Comparison of ENCODE assay signal across 30 cellular contexts in the genomic region with DNA sequence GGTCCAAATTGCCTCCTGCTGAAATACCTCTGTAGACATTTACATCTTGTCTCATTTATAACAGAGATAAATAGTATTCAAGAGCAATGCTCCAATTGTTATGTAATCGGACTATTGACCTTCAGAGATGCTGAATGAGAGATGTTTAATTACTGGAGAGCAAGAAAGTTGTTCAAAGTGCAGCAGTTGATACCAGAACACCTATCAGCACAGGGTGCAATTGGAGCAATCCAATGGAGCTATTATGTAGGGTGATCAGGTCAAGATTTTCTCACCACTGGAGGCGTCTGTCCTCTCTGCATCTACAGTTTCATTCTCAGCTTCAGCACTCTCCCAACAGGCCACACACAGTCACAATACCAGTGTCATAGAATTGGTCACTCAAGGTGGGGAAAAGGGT. TPM values are rescaled to one million over a fixed set of nuclear protein-coding genes. Genes with fewer than 3 reads are reported as not detected.
DNase-seq lines count a peak whose midpoint lies in the region; ATAC-seq, FAIRE-seq and TF ChIP-seq lines count a peak whose summit lies in the region.
"Had no signal": no experiment of that assay in that cellular context is flagged by ENCODE, and none has a peak within 500 bp of the region (broad histone marks: within the 10 kb centered on the region; RNA-seq: fewer than 3 reads in every experiment).

No MANE protein-coding gene starts in this region.

- H3K27ac ChIP-seq in K562 (ENCODE audit: extremely low read depth, low read depth, low read length) (no peak overlapping the region), trophoblast cell (ENCODE audit: low read depth, low read length) (no peak overlapping the region), tibial nerve (no peak overlapping the region)
- H3K27ac ChIP-seq: ascending aorta, dorsolateral prefrontal cortex, HL-60, psoas muscle had no signal

- no peak overlapping the region for H3K14ac ChIP-seq in trophoblast cell (ENCODE audit: low read length)

- no peak overlapping the region for H2BK12ac ChIP-seq in trophoblast cell (ENCODE audit: low read length)

- H4K12ac ChIP-seq in trophoblast cell (ENCODE audit: low read depth, low read length) = no peak overlapping the region

- H4K8ac ChIP-seq in trophoblast cell (ENCODE audit: low read depth, low read length) = no peak overlapping the region

- no peaks in the 10 kb centered on the region for H3K79me1 ChIP-seq in trophoblast cell (ENCODE audit: low read length)

- TF ChIP-seq POLR2A in K562 (conservative IDR thresholded peaks at IDR 0.05) (no peak), tibial nerve (IDR thresholded peaks at IDR 0.05) (no peak)

- H3K18ac ChIP-seq in trophoblast cell (ENCODE audit: low read length) = no peak overlapping the region

- no peaks in the 10 kb centered on the region for H3K79me2 ChIP-seq in K562 (ENCODE audit: control insufficient read depth, insufficient read depth, low read length)
- H3K79me2 ChIP-seq in trophoblast cell (ENCODE audit: control insufficient read depth, insufficient read depth, low read length, poor library complexity) = no peaks in the 10 kb centered on the region

- no peak overlapping the region for H3K9ac ChIP-seq in K562 (ENCODE audit: insufficient read depth in 1 of 2, low read depth in 2 of 2, low read length in 2 of 2)
- peak overlapping the region; percentile 46 for H3K9ac ChIP-seq in trophoblast cell (ENCODE audit: low read length)

- H3K4me1 ChIP-seq in K562 (replicated peaks in 1 of 2; ENCODE audit: control insufficient read depth in 2 of 2, insufficient read depth in 2 of 2, low read length in 2 of 2) (no peaks in the 10 kb centered on the region), trophoblast cell (ENCODE audit: control insufficient read depth in 1 of 2, insufficient read depth in 2 of 2, low read length in 2 of 2) (no peaks in the 10 kb centered on the region), tibial nerve (peaks cover 0 to 6% (median 0%) of the 10 kb centered on the region in 4 donors)
- H3K4me1 ChIP-seq: ascending aorta, psoas muscle had no signal

- H3K36me3 ChIP-seq in K562 (ENCODE audit: control insufficient read depth, insufficient read depth, low read length) (no peaks in the 10 kb centered on the region), trophoblast cell (ENCODE audit: control insufficient read depth in 1 of 2, insufficient read depth in 2 of 2, low read length in 2 of 2) (no peaks in the 10 kb centered on the region), tibial nerve (no peaks in the 10 kb centered on the region)
- H3K36me3 ChIP-seq: ascending aorta had no signal

- DNase-seq in NCI-H146 (lab: John Stamatoyannopoulos, UW) (peak; percentile 33), NCI-H146 treated with DMSO at 0.1 percent for 48 hours (lab: John Stamatoyannopoulos, UW; ENCODE audit: unreplicated experiment) (no peak), NCI-H69 (lab: John Stamatoyannopoulos, UW) (peak; percentile 20), K562 (ENCODE audit: extremely low read depth in 1 of 4, low spot score in 3 of 4) (no peak), trophoblast cell (no peak), tibial nerve (ENCODE audit: low spot score in 2 of 2) (no peak)
- DNase-seq in stimulated activated CD4-positive, alpha-beta T cell treated with anti-CD3 and anti-CD28 coated beads, Interleukin-4, amount 100 ng/mL, for 4 hours = no peak
- DNase-seq in activated T-cell treated with anti-CD3 and anti-CD28 coated beads, Interleukin-2, amount 50 U/mL, for 1 hour = no peak
- DNase-seq: 8988T; activated B cell treated with CpG ODN at 0.5 μM for 24 hours; caudate nucleus; DMS79; dorsolateral prefrontal cortex; GF-D8; H7; mammary epithelial cell; MM.1S; NCI-H1436; NCI-H2171; NCI-H510A treated with DMSO at 0.1 percent for 48 hours; psoas muscle; stimulated activated CD8-positive, alpha-beta memory T cell treated with anti-CD3 and anti-CD28 coated beads, Interleukin-4, amount 100 ng/mL, for 48 hours; T-helper 9 cell had no signal

- ATAC-seq in K562 = peak; percentile 60; the same call in 1 of the 3 replicates
- ATAC-seq: activated naive CD4-positive, alpha-beta T cell treated with anti-CD3 and anti-CD28 coated beads, Interleukin-2, amount 50 U/mL, for 72 hours; activated T-helper 17 cell treated with anti-CD3 and anti-CD28 coated beads, Interleukin-2, amount 50 U/mL, for 72 hours; psoas muscle; Right ventricle myocardium inferior had no signal

- H3K4me3 ChIP-seq in K562 (no peak overlapping the region), trophoblast cell (ENCODE audit: low read depth, low read length) (no peak overlapping the region), tibial nerve (no peak overlapping the region)
- H3K4me3 ChIP-seq: ascending aorta, dorsolateral prefrontal cortex, psoas muscle had no signal

- no peaks in the 10 kb centered on the region for H3K9me1 ChIP-seq in K562 (ENCODE audit: control insufficient read depth, insufficient read depth, low read length)

- no peak overlapping the region for H2AK5ac ChIP-seq in trophoblast cell (ENCODE audit: low read length)

- H2AFZ ChIP-seq in K562 (ENCODE audit: low read depth, low read length) = no peak overlapping the region
- H2AFZ ChIP-seq in trophoblast cell (ENCODE audit: insufficient read depth, low read length, poor library complexity) = no peak overlapping the region

- H3K4me2 ChIP-seq in K562 (ENCODE audit: insufficient read depth, low read length) (no peak overlapping the region), trophoblast cell (ENCODE audit: low read length) (no peak overlapping the region)

- TF ChIP-seq CTCF in K562 (IDR thresholded peaks at IDR 0.05 in 2 of 3, conservative IDR thresholded peaks at IDR 0.05 in 1 of 3; ENCODE audit: insufficient read depth in 2 of 3, low read depth in 1 of 3, low read length in 3 of 3) (peak in 1 of 3 experiments; percentile 3; a peak in 2 of 6 replicates), tibial nerve (IDR thresholded peaks at IDR 0.05) (no peak)

- no peaks in the 10 kb centered on the region for H4K20me1 ChIP-seq in K562 (replicated peaks; ENCODE audit: control insufficient read depth, insufficient read depth, low read length)

- CTCF ChIA-PET in K562 (lab: Yijun Ruan, JAX; ENCODE audit: low intra/inter-chr PET ratio) = no interaction called here

- no peak for TF ChIP-seq EP300 in K562 (IDR thresholded peaks at IDR 0.05; ENCODE audit: low read length)
- TF ChIP-seq EP300 in tibial nerve (IDR thresholded peaks at IDR 0.05) = no peak

- H3K27me3 ChIP-seq in K562 (ENCODE audit: control insufficient read depth in 2 of 2, insufficient read depth in 2 of 2, low read length in 2 of 2) (no peaks in the 10 kb centered on the region), trophoblast cell (ENCODE audit: insufficient read depth, low read length) (no peaks in the 10 kb centered on the region), tibial nerve (no peaks in the 10 kb centered on the region)
- H3K27me3 ChIP-seq: ascending aorta had no signal

- POLR2A ChIA-PET in K562 (lab: Yijun Ruan, JAX) = no interaction called here

- no peak for TF ChIP-seq RAD21 in K562 (CRISPR knock-in tag; conservative IDR thresholded peaks at IDR 0.05 in 1 of 2, IDR thresholded peaks at IDR 0.05 in 1 of 2)

- H3K9me3 ChIP-seq in K562 (replicated peaks; ENCODE audit: control insufficient read depth, insufficient read depth, low read depth, low read length) (no peaks in the 10 kb centered on the region), trophoblast cell (ENCODE audit: insufficient read depth, low read depth, low read length) (no peaks in the 10 kb centered on the region), tibial nerve (no peaks in the 10 kb centered on the region)
- H3K9me3 ChIP-seq: ascending aorta, psoas muscle had no signal

- no peak overlapping the region for H2BK120ac ChIP-seq in trophoblast cell (ENCODE audit: insufficient read depth, low read length, poor library complexity)

- intact Hi-C loops in K562 (cut with micrococcal nuclease) = no loop called here

- H4K91ac ChIP-seq in trophoblast cell (ENCODE audit: low read depth, low read length) = no peak overlapping the region

- no peak overlapping the region for H2BK5ac ChIP-seq in trophoblast cell (ENCODE audit: low read depth, low read length, poor library complexity)

- no peak overlapping the region for H3K4ac ChIP-seq in trophoblast cell (ENCODE audit: low read depth, low read length)

- in situ Hi-C loops in K562 (cut with MboI) = loop anchor here (25.0 kb wide), 2 partner anchors 348 to 673 kb away; no protein-coding TSS in a partner anchor

- WGBS in K562 (ENCODE audit: insufficient coverage, low coverage, missing lambda C conversion rate) = 0% methylated on average over 1 of the region's 2 CpGs
- no CpG with 5 or more reads among the region's 2 CpGs for WGBS in trophoblast cell (ENCODE audit: extremely low coverage, insufficient coverage, insufficient read length)
- 66 to 74% methylated on average over 2 of the region's 2 CpGs for WGBS in tibial nerve, 2 donors

- no TSS peak for BruUV-seq in K562 (replicated peaks; lab: Mats Ljungman, UMichigan)

- H3K23ac ChIP-seq in trophoblast cell (ENCODE audit: low read length) = no peak overlapping the region

- FAIRE-seq in K562 (lab: Jason Lieb, UNC) = no peak
- FAIRE-seq: endothelial cell of umbilical vein, GM12891 had no signal

TF ChIP-seq in K562, 482 proteins besides CTCF, POLR2A, EP300 and RAD21 (continues in another document):
- TF ChIP-seq PYGO2 (tag; IDR thresholded peaks at IDR 0.05) = no peak

RNA-seq across cellular contexts. Expression of a gene that starts 19.5 kb away (rescaled TPM):
- 4.8 and 8.6 TPM in 2 replicates for total RNA-seq in K562 (2011; cell fraction: chromatin; rRNA removed; ENCODE audit: low replicate concordance)
- total RNA-seq in K562 (2011; cell fraction: nucleolus; rRNA removed) = 4.8 and 6.4 TPM in 2 replicates
- 11.5 and 19.7 TPM in 2 replicates for total RNA-seq in K562 (2011; cell fraction: nucleoplasm; rRNA removed)
- total RNA-seq in K562 (2014; rRNA removed) (9.9 and 12.1 TPM in 2 replicates), K562 (2014; rRNA removed; fragmentation: Illumina TruSeq; extraction: Trizol) (13.9 and 16.1 TPM in 2 replicates), K562 (2015; rRNA removed; fragmentation: Illumina TruSeq; extraction: Trizol) (13.6 and 14.9 TPM in 2 replicates), K562 (2021) (19.3 and 22.3 TPM in 2 replicates), tibial nerve (10 to 100 TPM; 44.7 to 71.7 (median 56.3) TPM)
- polyA plus RNA-seq in K562 (2011; rRNA removed) (8.8 and 10.8 TPM in 2 replicates), K562 (2014; fragmentation: Illumina TruSeq; extraction: Trizol) (11.8 and 12.4 TPM in 2 replicates), K562 (2014; fragmentation: Nextera tagmentation; extraction: Ambion mirVana) (1 to 10 TPM; 4.4 to 4.9 TPM), K562 (2014; rRNA removed) (8.5 and 9.1 TPM in 2 replicates)
- polyA plus RNA-seq in K562 (2011; cell fraction: cytosol; rRNA removed) = 4.6 and 6.6 TPM in 2 replicates
- 1.5 and 2.3 TPM in 2 replicates for polyA plus RNA-seq in K562 (2011; cell fraction: nucleus; rRNA removed)
- polyA plus RNA-seq in K562 (2012) = 7.7 and 13.3 TPM in 2 replicates
- polyA minus RNA-seq in K562 (2011; rRNA and poly(A)+ RNA removed) = 15.9 and 21.1 TPM in 2 replicates
- polyA minus RNA-seq in K562 (2011; cell fraction: cytosol; rRNA and poly(A)+ RNA removed) = 8.7 and 9.5 TPM in 2 replicates
- 1.8 and 3.7 TPM in 2 replicates for polyA minus RNA-seq in K562 (2011; cell fraction: nucleus; rRNA and poly(A)+ RNA removed)
- 6.3 and 6.5 TPM in 2 replicates for polyA plus RNA-seq in trophoblast cell (2013)

Comparison
In these comparisons a context has a peak if more than half of its experiments do, and no peak if none do; other contexts are left out.
1. DNase-seq: peak in NCI-H146 (single experiment) and NCI-H69 (single experiment); none in NCI-H146 treated with DMSO at 0.1 percent for 48 hours (single experiment), K562 (0 of 4), trophoblast cell (0 of 2), stimulated activated CD4-positive, alpha-beta T cell treated with anti-CD3 and anti-CD28 coated beads, Interleukin-4, amount 100 ng/mL, for 4 hours (0 of 2), activated T-cell treated with anti-CD3 and anti-CD28 coated beads, Interleukin-2, amount 50 U/mL, for 1 hour (single experiment) and tibial nerve (0 of 2).